28 cellular contexts compared by ENCODE assay signal in the genomic region with DNA sequence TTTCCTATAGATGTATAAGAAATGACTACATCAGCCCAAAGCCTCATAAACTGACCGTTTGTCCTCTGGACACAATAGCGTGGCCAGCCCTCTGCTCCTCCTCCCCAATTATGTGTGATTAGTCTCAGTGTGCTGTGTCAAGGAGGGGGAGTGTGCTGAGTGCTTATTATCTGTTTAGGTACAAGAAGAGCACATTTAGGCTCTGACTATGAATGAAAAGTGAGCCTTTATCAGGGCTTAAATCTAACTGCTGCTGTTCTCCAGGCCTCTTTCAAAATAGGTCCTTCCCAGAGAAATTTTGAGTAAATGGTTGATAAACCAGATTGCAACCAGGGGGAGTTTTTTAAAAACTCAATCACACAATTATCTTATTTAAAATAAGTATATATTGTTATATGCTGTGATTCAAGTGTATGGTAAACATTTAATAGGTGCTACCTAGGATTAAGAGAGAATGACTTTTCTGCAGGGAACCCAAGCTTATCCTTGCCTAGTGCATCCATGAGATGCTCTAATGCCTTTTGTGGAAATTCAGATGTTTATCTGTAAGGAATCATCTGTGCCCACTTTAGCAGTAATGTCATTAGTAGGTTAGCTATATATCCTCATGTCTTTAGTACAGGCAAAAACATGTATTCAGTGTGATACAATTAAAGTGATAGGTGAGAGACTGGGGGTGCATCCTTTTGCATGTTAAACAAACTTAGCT.
A peak's percentile ranks its signal among the peaks of the same experiment; 100 is the strongest.
DNase-seq lines count a peak whose midpoint lies in the region; ATAC-seq and TF ChIP-seq lines count a peak whose summit lies in the region.
"Had no signal": no experiment of that assay in that cellular context is flagged by ENCODE, and none has a peak within 500 bp of the region (broad histone marks: within the 10 kb centered on the region; RNA-seq: fewer than 3 reads in every experiment).

No MANE protein-coding gene starts in this region.

- H3K9me3 Mint-ChIP-seq in GM23338 (no peaks in the 10 kb centered on the region), glutamatergic neuron (ENCODE audit: unreplicated experiment) (peaks cover 2% of the 10 kb centered on the region)
- H3K9me3 Mint-ChIP-seq: activated CD4-positive, alpha-beta T cell treated with anti-CD3 and anti-CD28 coated beads, Interleukin-2, amount 10 ng/mL, durations not matched to agents 7 days and 5 days; activated naive CD8-positive, alpha-beta T cell treated with anti-CD3 and anti-CD28 coated beads for 36 hours; CD4-positive, alpha-beta T cell; immature natural killer cell; naive thymus-derived CD8-positive, alpha-beta T cell; stimulated activated naive CD8-positive, alpha-beta T cell treated with anti-CD3 and anti-CD28 coated beads, Interleukin-15, amount 100 ng/mL, for 72 hours had no signal

- H3K4me3 ChIP-seq in GM23338: no peak overlapping the region
- H3K4me3 ChIP-seq: hepatocyte, left lung, ovary, right atrium auricular region, spleen, tibial artery had no signal

- no peaks in the 10 kb centered on the region for H3K79me2 ChIP-seq in GM23338 (replicated peaks; ENCODE audit: insufficient read depth)
- H3K79me2 ChIP-seq: hepatocyte had no signal

- H3K27me3 ChIP-seq in GM23338 (ENCODE audit: insufficient read depth): peaks cover 32% of the 10 kb centered on the region
- H3K27me3 ChIP-seq: ovary, tibial artery had no signal

- H3K9me2 ChIP-seq in GM23338 (ENCODE audit: insufficient read depth): no peaks in the 10 kb centered on the region

- H3F3A ChIP-seq in GM23338 (replicated peaks; ENCODE audit: low read depth): peaks cover 5% of the 10 kb centered on the region; the same call in 1 of the 2 replicates

- no peak for DNase-seq in GM23338 (ENCODE audit: low spot score)
- peak; percentile 52 for DNase-seq in NCI-H1436 (lab: John Stamatoyannopoulos, UW)
- DNase-seq in NCI-H748 treated with DMSO at 0.1 percent for 48 hours (lab: John Stamatoyannopoulos, UW): peak; percentile 95
- DNase-seq in glutamatergic neuron: no peak
- no peak for DNase-seq in NK-92 treated with Interleukin-12 subunit alpha and Interleukin-12 subunit beta, amount 100 ng/mL, for 24 hours (lab: John Stamatoyannopoulos, UW)
- no peak for DNase-seq in GM10266 (ENCODE audit: extremely low spot score)
- DNase-seq: activated CD4-positive, alpha-beta T cell treated with anti-CD3 and anti-CD28 coated beads, Interleukin-2, amount 10 ng/mL, durations not matched to agents 7 days and 5 days; activated CD8-positive, alpha-beta memory T cell treated with anti-CD3 and anti-CD28 coated beads, Interleukin-2, amount 10 ng/mL, durations not matched to agents 7 days and 5 days; activated naive CD8-positive, alpha-beta T cell treated with anti-CD3 and anti-CD28 coated beads for 36 hours; CD4-positive, alpha-beta T cell; DMS79 treated with DMSO at 0.1 percent for 48 hours; effector CD4-positive, alpha-beta T cell; foreskin fibroblast; GOT3; immature natural killer cell; left lung; naive thymus-derived CD8-positive, alpha-beta T cell; NCI-H446 treated with DMSO at 0.1 percent for 48 hours; ovary; Right ventricle myocardium superior; spleen; stimulated activated CD4-positive, alpha-beta T cell treated with anti-CD3 and anti-CD28 coated beads, Interleukin-4, amount 100 ng/mL, for 24 hours; stimulated activated naive CD8-positive, alpha-beta T cell treated with anti-CD3 and anti-CD28 coated beads, Interleukin-15, amount 100 ng/mL, for 72 hours; T-helper 1 cell; tibial artery had no signal

- no peak overlapping the region for H3K27ac Mint-ChIP-seq in GM23338
- H3K27ac Mint-ChIP-seq in glutamatergic neuron (ENCODE audit: unreplicated experiment): peak overlapping the region; percentile 77
- H3K27ac Mint-ChIP-seq: activated CD4-positive, alpha-beta T cell treated with anti-CD3 and anti-CD28 coated beads, Interleukin-2, amount 10 ng/mL, durations not matched to agents 7 days and 5 days; activated CD8-positive, alpha-beta memory T cell treated with anti-CD3 and anti-CD28 coated beads, Interleukin-2, amount 10 ng/mL, durations not matched to agents 7 days and 5 days; activated naive CD8-positive, alpha-beta T cell treated with anti-CD3 and anti-CD28 coated beads for 36 hours; CD4-positive, alpha-beta T cell; immature natural killer cell; stimulated activated naive CD8-positive, alpha-beta T cell treated with anti-CD3 and anti-CD28 coated beads, Interleukin-15, amount 100 ng/mL, for 72 hours had no signal

- H3K4me1 ChIP-seq in GM23338 (ENCODE audit: insufficient read depth): peaks cover 75% of the 10 kb centered on the region
- H3K4me1 ChIP-seq: left lung, right atrium auricular region, tibial artery had no signal

- TF ChIP-seq CTCF in GM23338 (conservative IDR thresholded peaks at IDR 0.05; ENCODE audit: low read depth in 2 of 2): no peak
- no peak for TF ChIP-seq CTCF in glutamatergic neuron (IDR thresholded peaks at IDR 0.05; ENCODE audit: partially characterized antibody, unreplicated experiment)
- TF ChIP-seq CTCF in GM10266 (IDR thresholded peaks at IDR 0.05; ENCODE audit: control insufficient read depth, insufficient read depth, low read depth, missing control alignments): no peak

- H3K4me3 Mint-ChIP-seq in GM23338 (no peak overlapping the region; the same call in 2 of the 3 replicates), glutamatergic neuron (ENCODE audit: unreplicated experiment) (peak overlapping the region; percentile 69)
- H3K4me3 Mint-ChIP-seq: activated CD4-positive, alpha-beta T cell treated with anti-CD3 and anti-CD28 coated beads, Interleukin-2, amount 10 ng/mL, durations not matched to agents 7 days and 5 days; activated CD8-positive, alpha-beta memory T cell treated with anti-CD3 and anti-CD28 coated beads, Interleukin-2, amount 10 ng/mL, durations not matched to agents 7 days and 5 days; activated naive CD8-positive, alpha-beta T cell treated with anti-CD3 and anti-CD28 coated beads for 36 hours; CD4-positive, alpha-beta T cell; immature natural killer cell; naive thymus-derived CD8-positive, alpha-beta T cell; stimulated activated naive CD8-positive, alpha-beta T cell treated with anti-CD3 and anti-CD28 coated beads, Interleukin-15, amount 100 ng/mL, for 72 hours had no signal

- H3K27ac ChIP-seq in GM23338 (ENCODE audit: low read depth): no peak overlapping the region
- H3K27ac ChIP-seq: hepatocyte, left lung, ovary, right atrium auricular region, spleen, tibial artery had no signal

- no peaks in the 10 kb centered on the region for H4K20me1 ChIP-seq in GM23338 (replicated peaks; ENCODE audit: insufficient read depth)

- H3K36me3 ChIP-seq in GM23338 (ENCODE audit: insufficient read depth): no peaks in the 10 kb centered on the region
- H3K36me3 ChIP-seq: left lung, ovary, right atrium auricular region, spleen, tibial artery had no signal

- ATAC-seq in GM23338: no peak
- ATAC-seq in GM21737 (IDR thresholded peaks at IDR 0.05; ENCODE audit: unreplicated experiment): no peak
- ATAC-seq: activated CD8-positive, alpha-beta memory T cell treated with anti-CD3 and anti-CD28 coated beads, Interleukin-2, amount 10 ng/mL, durations not matched to agents 7 days and 5 days; left lung; naive thymus-derived CD8-positive, alpha-beta T cell; stimulated activated naive CD8-positive, alpha-beta T cell treated with anti-CD3 and anti-CD28 coated beads, Interleukin-15, amount 100 ng/mL, for 72 hours had no signal

- H3K36me3 Mint-ChIP-seq in GM23338 (ENCODE audit: low read depth) (no peaks in the 10 kb centered on the region), glutamatergic neuron (ENCODE audit: unreplicated experiment) (no peaks in the 10 kb centered on the region)
- H3K36me3 Mint-ChIP-seq: activated CD8-positive, alpha-beta memory T cell treated with anti-CD3 and anti-CD28 coated beads, Interleukin-2, amount 10 ng/mL, durations not matched to agents 7 days and 5 days had no signal

- no peak overlapping the region for H2AFZ ChIP-seq in GM23338
- H2AFZ ChIP-seq: hepatocyte had no signal

- H3K27me3 Mint-ChIP-seq in GM23338 (ENCODE audit: insufficient read depth, low read depth, poor library complexity): peaks cover 22% of the 10 kb centered on the region
- peaks cover 2% of the 10 kb centered on the region for H3K27me3 Mint-ChIP-seq in glutamatergic neuron (ENCODE audit: unreplicated experiment)
- H3K27me3 Mint-ChIP-seq: CD4-positive, alpha-beta T cell; stimulated activated naive CD8-positive, alpha-beta T cell treated with anti-CD3 and anti-CD28 coated beads, Interleukin-15, amount 100 ng/mL, for 72 hours had no signal

- H3K4me2 ChIP-seq in GM23338: 0 out of 2 replicates have a peak overlapping the region, but pooled peaks have one; percentile 7
- H3K4me2 ChIP-seq: hepatocyte had no signal

- peaks cover 82% of the 10 kb centered on the region for H3K4me1 Mint-ChIP-seq in GM23338
- H3K4me1 Mint-ChIP-seq in glutamatergic neuron (ENCODE audit: low read depth, unreplicated experiment): peaks cover 46% of the 10 kb centered on the region
- H3K4me1 Mint-ChIP-seq: activated CD4-positive, alpha-beta T cell treated with anti-CD3 and anti-CD28 coated beads, Interleukin-2, amount 10 ng/mL, durations not matched to agents 7 days and 5 days; activated CD8-positive, alpha-beta memory T cell treated with anti-CD3 and anti-CD28 coated beads, Interleukin-2, amount 10 ng/mL, durations not matched to agents 7 days and 5 days; stimulated activated naive CD8-positive, alpha-beta T cell treated with anti-CD3 and anti-CD28 coated beads, Interleukin-15, amount 100 ng/mL, for 72 hours had no signal

TF ChIP-seq in GM23338, 12 proteins besides CTCF, POLR2A, EP300 and RAD21 (continues in another document):
- no peak for TF ChIP-seq CREB1 (CRISPR knock-in tag; IDR thresholded peaks at IDR 0.05; ENCODE audit: low read depth)
- no peak for TF ChIP-seq STAT1 (IDR thresholded peaks at IDR 0.05; ENCODE audit: unreplicated experiment)

Comparison
In these comparisons a context has a peak if more than half of its experiments do, and no peak if none do; other contexts are left out.
1. DNase-seq: peak in NCI-H1436 (single experiment) and NCI-H748 treated with DMSO at 0.1 percent for 48 hours (single experiment); none in GM23338 (single experiment), glutamatergic neuron (single experiment), NK-92 treated with Interleukin-12 subunit alpha and Interleukin-12 subunit beta, amount 100 ng/mL, for 24 hours (single experiment) and GM10266 (single experiment).